Comparison of ENCODE assay signal across 18 cellular contexts in genomic region chr22:48708558-48709245, GRCh38.
DNase-seq lines count a peak whose midpoint lies in the region; ATAC-seq and TF ChIP-seq lines count a peak whose summit lies in the region.
"Had no signal": no experiment of that assay in that cellular context is flagged by ENCODE, and none has a peak within 500 bp of the region (broad histone marks: within the 10 kb centered on the region; RNA-seq: fewer than 3 reads in every experiment).

No MANE protein-coding gene starts in this region.

- H3K4ac ChIP-seq in mesenchymal stem cell (ENCODE audit: low read depth in 1 of 2, low read length in 2 of 2), result no peak overlapping the region

- no peak overlapping the region for H3K4me3 ChIP-seq in left ventricle myocardium inferior
- no peak overlapping the region for H3K4me3 ChIP-seq in mesenchymal stem cell (ENCODE audit: insufficient read depth in 1 of 2, low read depth in 1 of 2, low read length in 2 of 2)
- H3K4me3 ChIP-seq: Peyer's patch had no signal

- no peak overlapping the region for H2AFZ ChIP-seq in mesenchymal stem cell (ENCODE audit: low read depth, low read length)

- H3K9ac ChIP-seq in mesenchymal stem cell (ENCODE audit: low read length), result no peak overlapping the region

- no peaks in the 10 kb centered on the region for H3K9me3 Mint-ChIP-seq in chondrocyte (ENCODE audit: low read depth)
- H3K9me3 Mint-ChIP-seq: CD4-positive, alpha-beta T cell had no signal

- TF ChIP-seq CTCF in left ventricle myocardium inferior (IDR thresholded peaks at IDR 0.05; ENCODE audit: borderline replicate concordance) (no peak), chondrocyte (IDR thresholded peaks at IDR 0.05) (no peak)

- H2AK5ac ChIP-seq in mesenchymal stem cell (ENCODE audit: low read length, severe bottlenecking), result no peak overlapping the region

- H3K27me3 ChIP-seq in left ventricle myocardium inferior (ENCODE audit: low read depth) (peaks cover 50% of the 10 kb centered on the region), mesenchymal stem cell (ENCODE audit: control insufficient read depth in 1 of 2, insufficient read depth in 1 of 2, low read length in 2 of 2) (no peaks in the 10 kb centered on the region)
- H3K27me3 ChIP-seq: Peyer's patch had no signal

- no peak overlapping the region for H3K18ac ChIP-seq in mesenchymal stem cell (ENCODE audit: low read depth in 1 of 2, low read length in 2 of 2)

- no peak overlapping the region for H3K27ac Mint-ChIP-seq in chondrocyte (ENCODE audit: unreplicated experiment)
- H3K27ac Mint-ChIP-seq: CD4-positive, alpha-beta T cell had no signal

- H3K9me3 ChIP-seq in left ventricle myocardium inferior (replicated peaks) (no peaks in the 10 kb centered on the region), mesenchymal stem cell (ENCODE audit: control insufficient read depth, low read length) (no peaks in the 10 kb centered on the region)
- H3K9me3 ChIP-seq: Peyer's patch had no signal

- WGBS in mesenchymal stem cell, result 66% methylated on average over 25 of the region's 25 CpGs

- intact Hi-C loops in left ventricle myocardium inferior (cut with micrococcal nuclease) (no loop called here), Right ventricle myocardium superior (cut with DNase I) (no loop called here), posterior vena cava (cut with DNase I) (no loop called here)

- H4K8ac ChIP-seq in mesenchymal stem cell (ENCODE audit: low read length), result no peak overlapping the region

- peak; percentile 5 for DNase-seq in left ventricle myocardium inferior
- no peak for DNase-seq in Right ventricle myocardium superior
- peak; percentile 77 for DNase-seq in chondrocyte (ENCODE audit: low spot score)
- DNase-seq in posterior vena cava (ENCODE audit: low spot score), result peak; percentile 78
- no peak for DNase-seq in NCI-H2171 treated with DMSO at 0.1 percent for 48 hours (lab: John Stamatoyannopoulos, UW)
- DNase-seq in Ammon's horn (ENCODE audit: low spot score), result no peak
- DNase-seq in mesenchymal stem cell, result no peak
- DNase-seq: CD4-positive, alpha-beta T cell; COR-L47; DMS 273 treated with DMSO at 0.1 percent for 48 hours; DMS79 treated with DMSO at 0.1 percent for 48 hours; Karpas-422; MV-4-11; NCI-H1694 treated with DMSO at 0.1 percent for 48 hours; NCI-H2081 treated with DMSO at 0.1 percent for 48 hours; NCI-H446; NCI-H526 had no signal

- no peak overlapping the region for H2BK12ac ChIP-seq in mesenchymal stem cell (ENCODE audit: low read length in 2 of 2)

- H2BK15ac ChIP-seq in mesenchymal stem cell (ENCODE audit: low read depth, poor library complexity, severe bottlenecking), result no peak overlapping the region

- H3K4me1 ChIP-seq in left ventricle myocardium inferior (no peaks in the 10 kb centered on the region), mesenchymal stem cell (ENCODE audit: control insufficient read depth, insufficient read depth, low read depth, low read length) (no peaks in the 10 kb centered on the region)
- H3K4me1 ChIP-seq: Peyer's patch had no signal

- no peak overlapping the region for H2BK120ac ChIP-seq in mesenchymal stem cell (ENCODE audit: low read depth, low read length)

- no peak overlapping the region for H3K14ac ChIP-seq in mesenchymal stem cell (ENCODE audit: low read length in 2 of 2)

- H3K27ac ChIP-seq in left ventricle myocardium inferior (replicated peaks) (no peak overlapping the region), mesenchymal stem cell (ENCODE audit: low read length, poor library complexity, severe bottlenecking) (no peak overlapping the region)
- H3K27ac ChIP-seq: Peyer's patch had no signal

- no peak overlapping the region for H3K23ac ChIP-seq in mesenchymal stem cell (ENCODE audit: low read length in 2 of 2)

- H3K4me1 Mint-ChIP-seq in chondrocyte (ENCODE audit: low read depth), result no peaks in the 10 kb centered on the region

- H3K79me1 ChIP-seq in mesenchymal stem cell (replicated peaks; ENCODE audit: low read length, poor library complexity, severe bottlenecking), result no peaks in the 10 kb centered on the region

- H3K36me3 Mint-ChIP-seq in chondrocyte (ENCODE audit: low read depth), result no peaks in the 10 kb centered on the region

- no peak for ATAC-seq in Right ventricle myocardium superior (ENCODE audit: poor library complexity)

- no peak overlapping the region for H3K4me2 ChIP-seq in mesenchymal stem cell (ENCODE audit: low read length, poor library complexity, severe bottlenecking)

- H4K91ac ChIP-seq in mesenchymal stem cell (ENCODE audit: low read length), result no peak overlapping the region

- H2BK5ac ChIP-seq in mesenchymal stem cell (ENCODE audit: low read depth, low read length, poor library complexity, severe bottlenecking), result no peak overlapping the region

- H3K27me3 Mint-ChIP-seq in chondrocyte (ENCODE audit: low read depth), result no peaks in the 10 kb centered on the region
- H3K27me3 Mint-ChIP-seq: CD4-positive, alpha-beta T cell had no signal

- H3K4me3 Mint-ChIP-seq in chondrocyte (ENCODE audit: unreplicated experiment), result no peak overlapping the region
- H3K4me3 Mint-ChIP-seq: CD4-positive, alpha-beta T cell had no signal

- no peaks in the 10 kb centered on the region for H3K36me3 ChIP-seq in left ventricle myocardium inferior
- no peaks in the 10 kb centered on the region for H3K36me3 ChIP-seq in mesenchymal stem cell (ENCODE audit: control insufficient read depth in 1 of 2, insufficient read depth in 2 of 2, low read depth in 1 of 2, low read length in 2 of 2)
- H3K36me3 ChIP-seq: Peyer's patch had no signal

Comparison
In these comparisons a context has a peak if more than half of its experiments do, and no peak if none do; other contexts are left out.
1. DNase-seq: peak in left ventricle myocardium inferior (single experiment), chondrocyte (single experiment) and posterior vena cava (single experiment); none in Right ventricle myocardium superior (single experiment), NCI-H2171 treated with DMSO at 0.1 percent for 48 hours (single experiment), Ammon's horn (single experiment) and mesenchymal stem cell (single experiment).